Comparison of ENCODE assay signal across 8 cellular contexts in genomic region chr22:50627452-50627913, GRCh38. TPM values are rescaled to one million over a fixed set of nuclear protein-coding genes. Genes with fewer than 3 reads are reported as not detected.
A peak's percentile ranks its signal among the peaks of the same experiment; 100 is the strongest.
DNase-seq lines count a peak whose midpoint lies in the region; ATAC-seq and TF ChIP-seq lines count a peak whose summit lies in the region.

No MANE protein-coding gene starts in this region.

- intact Hi-C loops in upper lobe of right lung (cut with DNase I) = no loop called here

- H3K79me1 ChIP-seq in mesenchymal stem cell (replicated peaks; ENCODE audit: low read length, poor library complexity, severe bottlenecking) = peaks cover 21% of the 10 kb centered on the region

- H3K9me3 Mint-ChIP-seq in chondrocyte (ENCODE audit: low read depth) = no peaks in the 10 kb centered on the region

- H3K4me1 ChIP-seq in NT2/D1 (ENCODE audit: insufficient read depth, insufficient read length) = peaks cover 7% of the 10 kb centered on the region
- peaks cover 23% of the 10 kb centered on the region for H3K4me1 ChIP-seq in mesenchymal stem cell (ENCODE audit: control insufficient read depth, insufficient read depth, low read depth, low read length)
- H3K4me1 ChIP-seq in upper lobe of right lung = peaks cover 7% of the 10 kb centered on the region

- POLR2A ChIA-PET in AG04449 (lab: Yijun Ruan, JAX) = no interaction called here

- peak overlapping the region; percentile 40 for H4K91ac ChIP-seq in mesenchymal stem cell (ENCODE audit: low read length)

- peak overlapping the region; percentile 80 for H3K4me3 ChIP-seq in AG04449 (ENCODE audit: low read depth, low read length)
- H3K4me3 ChIP-seq in NT2/D1 (ENCODE audit: insufficient read length, low read depth) = peak overlapping the region; percentile 75
- peak overlapping the region; percentile 84 to 93 for H3K4me3 ChIP-seq in mesenchymal stem cell (ENCODE audit: insufficient read depth in 1 of 2, low read depth in 1 of 2, low read length in 2 of 2)
- peak overlapping the region; percentile 65 for H3K4me3 ChIP-seq in upper lobe of right lung

- ATAC-seq in GM21360 (IDR thresholded peaks at IDR 0.05; ENCODE audit: unreplicated experiment) (peak; percentile 23), upper lobe of right lung (peak; percentile 2)

- peak overlapping the region in 1 of 2 experiments; percentile 75 for H2BK12ac ChIP-seq in mesenchymal stem cell (ENCODE audit: low read length in 2 of 2)

- no peaks in the 10 kb centered on the region for H3K36me3 Mint-ChIP-seq in chondrocyte (ENCODE audit: low read depth)

- peak overlapping the region in 1 of 2 experiments; percentile 87 for H3K14ac ChIP-seq in mesenchymal stem cell (ENCODE audit: low read length in 2 of 2)

- H3K4me1 Mint-ChIP-seq in chondrocyte (ENCODE audit: low read depth) = peaks cover 13% of the 10 kb centered on the region

- H3K27ac ChIP-seq in mesenchymal stem cell (ENCODE audit: low read length, poor library complexity, severe bottlenecking) (no peak overlapping the region), upper lobe of right lung (peak overlapping the region; percentile 55)

- no peaks in the 10 kb centered on the region for H3K27me3 Mint-ChIP-seq in chondrocyte (ENCODE audit: low read depth)

- peak overlapping the region; percentile 41 to 91 for H3K18ac ChIP-seq in mesenchymal stem cell (ENCODE audit: low read depth in 1 of 2, low read length in 2 of 2)

- DNase-seq in AG04449 (ENCODE audit: low read depth, low spot score) (no peak), NT2/D1 (ENCODE audit: low read depth, low spot score) (no peak), chondrocyte (ENCODE audit: low spot score) (no peak), mesenchymal stem cell (peak; percentile 24), upper lobe of right lung (no peak), cortex of kidney (lab: John Stamatoyannopoulos, UW) (no peak)
- DNase-seq in activated effector memory CD4-positive, alpha-beta T cell treated with anti-CD3 and anti-CD28 coated beads, Interleukin-2, amount 50 U/mL, for 16 hours = no peak

- WGBS in mesenchymal stem cell = 17% methylated on average over 28 of the region's 28 CpGs

- H2AK5ac ChIP-seq in mesenchymal stem cell (ENCODE audit: low read length, severe bottlenecking) = no peak overlapping the region

- H3K9me3 ChIP-seq in NT2/D1 (ENCODE audit: insufficient read depth, low read length) (no peaks in the 10 kb centered on the region), mesenchymal stem cell (ENCODE audit: control insufficient read depth, low read length) (no peaks in the 10 kb centered on the region), upper lobe of right lung (no peaks in the 10 kb centered on the region)

- H2BK15ac ChIP-seq in mesenchymal stem cell (ENCODE audit: low read depth, poor library complexity, severe bottlenecking) = no peak overlapping the region

- peak overlapping the region in 1 of 2 experiments; percentile 62 for H3K23ac ChIP-seq in mesenchymal stem cell (ENCODE audit: low read length in 2 of 2)

- H3K36me3 ChIP-seq in NT2/D1 (ENCODE audit: insufficient read depth, insufficient read length, low read length) = peaks cover 12% of the 10 kb centered on the region
- peaks cover 0 to 27% of the 10 kb centered on the region in 2 experiments for H3K36me3 ChIP-seq in mesenchymal stem cell (ENCODE audit: control insufficient read depth in 1 of 2, insufficient read depth in 2 of 2, low read depth in 1 of 2, low read length in 2 of 2)
- no peaks in the 10 kb centered on the region for H3K36me3 ChIP-seq in upper lobe of right lung

- no peak overlapping the region for H2BK5ac ChIP-seq in mesenchymal stem cell (ENCODE audit: low read depth, low read length, poor library complexity, severe bottlenecking)

- H3K27ac Mint-ChIP-seq in chondrocyte (ENCODE audit: unreplicated experiment) = no peak overlapping the region

- CTCF ChIA-PET in AG04449 (lab: Yijun Ruan, JAX) = interaction anchor here (1.2 to 2.3 kb wide), 12 partner anchors 10 to 106 kb away, joined by 3 to 15 read pairs (median 6); partner anchors contain the start of genes SCO2 and SYCE3

- H3K27me3 ChIP-seq in NT2/D1 (ENCODE audit: insufficient read depth, insufficient read length) (no peaks in the 10 kb centered on the region), mesenchymal stem cell (ENCODE audit: control insufficient read depth in 1 of 2, insufficient read depth in 1 of 2, low read length in 2 of 2) (peaks cover 0 to 4% of the 10 kb centered on the region in 2 experiments), upper lobe of right lung (no peaks in the 10 kb centered on the region)

- H2BK120ac ChIP-seq in mesenchymal stem cell (ENCODE audit: low read depth, low read length) = no peak overlapping the region

- H3K4ac ChIP-seq in mesenchymal stem cell (ENCODE audit: low read depth in 1 of 2, low read length in 2 of 2) = peak overlapping the region in 1 of 2 experiments; percentile 66

- peak overlapping the region; percentile 87 for H3K4me3 Mint-ChIP-seq in chondrocyte (ENCODE audit: unreplicated experiment)

- peak overlapping the region; percentile 94 for H4K8ac ChIP-seq in mesenchymal stem cell (ENCODE audit: low read length)

- TF ChIP-seq CTCF in AG04449 (IDR thresholded peaks at IDR 0.05; ENCODE audit: insufficient read depth, low read length, missing control alignments) (no peak), chondrocyte (IDR thresholded peaks at IDR 0.05) (no peak), upper lobe of right lung (IDR thresholded peaks at IDR 0.05) (no peak)

- H3K4me2 ChIP-seq in mesenchymal stem cell (ENCODE audit: low read length, poor library complexity, severe bottlenecking) = peak overlapping the region; percentile 94

- H3K9ac ChIP-seq in NT2/D1 (ENCODE audit: insufficient read length, low read depth) (peak overlapping the region; percentile 79), mesenchymal stem cell (ENCODE audit: low read length) (peak overlapping the region; percentile 92)

- peak overlapping the region; percentile 92 for H2AFZ ChIP-seq in mesenchymal stem cell (ENCODE audit: low read depth, low read length)

RNA-seq across cellular contexts. Expression of gene ARSA, which starts 0.5 kb away (rescaled TPM):
- 37.6 to 39.8 TPM (median 39.3 TPM) in 3 replicates for total RNA-seq in chondrocyte
- polyA plus RNA-seq in mesenchymal stem cell (2013, experiment 1 of 2) = 31.0 TPM
- polyA plus RNA-seq in mesenchymal stem cell (2013, experiment 2 of 2) = 30.2 TPM
- total RNA-seq in upper lobe of right lung = 46.4 TPM

RNA-seq across cellular contexts. Expression of gene MAPK8IP2, which starts 26.9 kb away (rescaled TPM):
- total RNA-seq in chondrocyte (3.0 to 4.3 TPM (median 4.1 TPM) in 3 replicates), upper lobe of right lung (2.6 TPM)
- polyA plus RNA-seq in mesenchymal stem cell (2013, experiment 1 of 2) = 0.87 TPM
- 0.78 TPM for polyA plus RNA-seq in mesenchymal stem cell (2013, experiment 2 of 2)

RNA-seq across cellular contexts. Expression of gene CHKB, which starts 44.8 kb away (rescaled TPM):
- total RNA-seq in chondrocyte = 47.4 to 64.5 TPM (median 47.9 TPM) in 3 replicates
- 47.1 TPM for polyA plus RNA-seq in mesenchymal stem cell (2013, experiment 1 of 2)
- polyA plus RNA-seq in mesenchymal stem cell (2013, experiment 2 of 2) = 42.3 TPM
- total RNA-seq in upper lobe of right lung = 66.7 TPM

RNA-seq across cellular contexts. Expression of gene SHANK3, which starts 45.1 kb away (rescaled TPM):
- 3.9 to 7.5 TPM (median 7.0 TPM) in 3 replicates for total RNA-seq in chondrocyte
- polyA plus RNA-seq in mesenchymal stem cell (2013, experiment 1 of 2) = 2.1 TPM
- polyA plus RNA-seq in mesenchymal stem cell (2013, experiment 2 of 2) = 2.1 TPM
- total RNA-seq in upper lobe of right lung = 59.9 TPM

RNA-seq across cellular contexts. Expression of gene CPT1B, which starts 49.3 kb away (rescaled TPM):
- 33.9 to 42.6 TPM (median 34.7 TPM) in 3 replicates for total RNA-seq in chondrocyte
- 8.8 TPM for polyA plus RNA-seq in mesenchymal stem cell (2013, experiment 1 of 2)
- polyA plus RNA-seq in mesenchymal stem cell (2013, experiment 2 of 2) = 8.1 TPM
- 12.7 TPM for total RNA-seq in upper lobe of right lung
